Comparison of ENCODE assay signal across 10 cellular contexts in genomic region chrX:131746491-131746968, GRCh38.
A peak's percentile ranks its signal among the peaks of the same experiment; 100 is the strongest.
DNase-seq lines count a peak whose midpoint lies in the region; ATAC-seq lines count a peak whose summit lies in the region.
"Had no signal": no experiment of that assay in that cellular context is flagged by ENCODE, and none has a peak within 500 bp of the region (broad histone marks: within the 10 kb centered on the region; RNA-seq: fewer than 3 reads in every experiment).

No MANE protein-coding gene starts in this region.

- no peak overlapping the region for H3K9ac ChIP-seq in mesendoderm (ENCODE audit: low read length)

- H3K4me3 ChIP-seq in HAP-1 (no peak overlapping the region), mesendoderm (ENCODE audit: low read length) (no peak overlapping the region)

- H2BK5ac ChIP-seq in mesendoderm (ENCODE audit: low read length) = no peak overlapping the region

- H3K27ac ChIP-seq in layer of hippocampus (ENCODE audit: low read depth, low read length) (peak overlapping the region; percentile 90), mesendoderm (ENCODE audit: low read depth, low read length) (no peak overlapping the region)

- H2AK5ac ChIP-seq in mesendoderm (ENCODE audit: low read length) = no peak overlapping the region

- no peaks in the 10 kb centered on the region for H3K9me3 ChIP-seq in HAP-1

- H3K79me2 ChIP-seq in mesendoderm (ENCODE audit: control insufficient read depth, insufficient read depth, low read length) = no peaks in the 10 kb centered on the region

- H2BK15ac ChIP-seq in mesendoderm (replicated peaks; ENCODE audit: low read depth) = no peak overlapping the region

- H4K5ac ChIP-seq in mesendoderm (ENCODE audit: low read length) = no peak overlapping the region

- H3K79me1 ChIP-seq in mesendoderm (ENCODE audit: low read length) = no peaks in the 10 kb centered on the region

- no peak overlapping the region for H2BK120ac ChIP-seq in mesendoderm (ENCODE audit: low read depth, low read length)

- ATAC-seq in activated CD4-positive, CD25-positive, alpha-beta regulatory T cell treated with anti-CD3 and anti-CD28 coated beads, Interleukin-2, amount 50 U/mL, for 24 hours = no peak
- ATAC-seq: CD8-positive, alpha-beta T cell; naive thymus-derived CD8-positive, alpha-beta T cell had no signal

- no peak overlapping the region for H3K56ac ChIP-seq in mesendoderm (ENCODE audit: low read length)

- no peak overlapping the region for H3K4me2 ChIP-seq in mesendoderm (ENCODE audit: low read length)

- no peak overlapping the region for H3K18ac ChIP-seq in mesendoderm (ENCODE audit: low read length)

- H3K27me3 ChIP-seq in layer of hippocampus (ENCODE audit: control insufficient read depth, insufficient read depth, low read length) (no peaks in the 10 kb centered on the region), HAP-1 (ENCODE audit: low read depth) (no peaks in the 10 kb centered on the region), mesendoderm (ENCODE audit: insufficient read depth, low read length, poor library complexity) (no peaks in the 10 kb centered on the region)

- in situ Hi-C loops in HAP-1 (cut with MboI; ENCODE audit: low sequenced_read_pairs) = no loop called here

- DNase-seq in activated CD4-positive, CD25-positive, alpha-beta regulatory T cell treated with anti-CD3 and anti-CD28 coated beads, Interleukin-2, amount 50 U/mL, for 72 hours = peak; percentile 71
- peak; percentile 2 for DNase-seq in HuH-7 (ENCODE audit: low spot score)
- DNase-seq in T-helper 22 cell (ENCODE audit: low read depth) = peak; percentile 71
- DNase-seq in HAP-1 (ENCODE audit: low spot score in 2 of 2) = no peak
- no peak for DNase-seq in mesendoderm
- DNase-seq in NCI-H2196 (lab: John Stamatoyannopoulos, UW; ENCODE audit: unreplicated experiment) = no peak

- no peaks in the 10 kb centered on the region for H3K4me1 ChIP-seq in HAP-1
- H3K4me1 ChIP-seq in mesendoderm (ENCODE audit: control insufficient read depth, low read depth, low read length) = no peaks in the 10 kb centered on the region

- peaks cover 74% of the 10 kb centered on the region for H3K36me3 ChIP-seq in HAP-1 (replicated peaks)
- no peaks in the 10 kb centered on the region for H3K36me3 ChIP-seq in mesendoderm (ENCODE audit: control insufficient read depth, insufficient read depth, low read length)

- no peak overlapping the region for H4K8ac ChIP-seq in mesendoderm (ENCODE audit: low read depth, low read length)

- no peak overlapping the region for H3K4ac ChIP-seq in mesendoderm (ENCODE audit: low read depth, low read length)

- H3K23ac ChIP-seq in mesendoderm (ENCODE audit: low read length) = no peak overlapping the region

- no CpG with 5 or more reads among the region's 14 CpGs for WGBS in mesendoderm (ENCODE audit: extremely low coverage, insufficient coverage, low lambda C conversion rate)

Comparison
In these comparisons a context has a peak if more than half of its experiments do, and no peak if none do; other contexts are left out.
1. DNase-seq: peak in activated CD4-positive, CD25-positive, alpha-beta regulatory T cell treated with anti-CD3 and anti-CD28 coated beads, Interleukin-2, amount 50 U/mL, for 72 hours (single experiment), HuH-7 (single experiment) and T-helper 22 cell (single experiment); none in HAP-1 (0 of 2), mesendoderm (single experiment) and NCI-H2196 (single experiment).